Comparison of ENCODE assay signal across 1 cellular context in the genomic region with DNA sequence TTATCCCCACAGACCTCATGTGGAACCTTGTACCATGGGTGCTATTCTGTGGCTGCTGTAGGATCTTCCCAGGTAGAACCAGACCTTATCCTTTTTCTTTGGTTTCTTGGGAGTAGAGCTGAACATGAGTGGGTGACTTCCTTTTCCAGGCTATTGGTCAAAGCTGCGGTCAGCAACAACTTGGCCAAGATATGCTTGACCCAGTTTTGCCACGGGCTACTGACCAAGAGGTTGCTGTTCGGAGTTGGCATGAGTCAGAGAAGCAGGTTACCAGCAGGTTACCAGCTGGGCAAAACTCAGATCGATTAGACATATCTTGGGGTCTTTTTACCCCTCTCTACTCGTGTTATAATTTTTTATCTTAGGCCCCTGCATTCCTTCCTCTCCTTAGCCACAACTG.
TF ChIP-seq lines count a peak whose summit lies in the region.

No MANE protein-coding gene starts in this region.

TF ChIP-seq in SK-N-SH treated with all-trans-retinoic acid at 6 μM for 48 hours, 23 proteins besides CTCF, POLR2A, EP300 and RAD21 (continued from another document):
- TF ChIP-seq ISL1 (CRISPR knock-in tag; IDR thresholded peaks at IDR 0.05) (no peak), BACH2 (CRISPR knock-in tag; IDR thresholded peaks at IDR 0.05; ENCODE audit: borderline replicate concordance) (no peak), ESRRG (CRISPR knock-in tag; IDR thresholded peaks at IDR 0.05) (no peak), CSDC2 (CRISPR knock-in tag; IDR thresholded peaks at IDR 0.05) (no peak)
TF ChIP-seq in SK-N-SH treated with all-trans-retinoic acid at 6 μM for 48 hours: peak in this region for 0.
